Comparison of ENCODE assay signal across 11 cellular contexts in genomic region chrX:78636096-78636495, GRCh38. TPM values are rescaled to one million over a fixed set of nuclear protein-coding genes. Genes with fewer than 3 reads are reported as not detected.
"Had no signal": no experiment of that assay in that cellular context is flagged by ENCODE, and none has a peak within 500 bp of the region (broad histone marks: within the 10 kb centered on the region; RNA-seq: fewer than 3 reads in every experiment).

No MANE protein-coding gene starts in this region.

RNA-seq across cellular contexts. Expression of gene RTL3, which starts 23.0 kb away (rescaled TPM):
- total RNA-seq: natural killer cell, occipital lobe, osteoblast, progenitor cell of endocrine pancreas, renal cortical epithelial cell, right lobe of liver, smooth muscle cell, spleen, testis, upper lobe of right lung had no signal
- polyA plus RNA-seq: neural cell, smooth muscle cell had no signal
